ENCODE assay signal across 8 cellular contexts in the genomic region with DNA sequence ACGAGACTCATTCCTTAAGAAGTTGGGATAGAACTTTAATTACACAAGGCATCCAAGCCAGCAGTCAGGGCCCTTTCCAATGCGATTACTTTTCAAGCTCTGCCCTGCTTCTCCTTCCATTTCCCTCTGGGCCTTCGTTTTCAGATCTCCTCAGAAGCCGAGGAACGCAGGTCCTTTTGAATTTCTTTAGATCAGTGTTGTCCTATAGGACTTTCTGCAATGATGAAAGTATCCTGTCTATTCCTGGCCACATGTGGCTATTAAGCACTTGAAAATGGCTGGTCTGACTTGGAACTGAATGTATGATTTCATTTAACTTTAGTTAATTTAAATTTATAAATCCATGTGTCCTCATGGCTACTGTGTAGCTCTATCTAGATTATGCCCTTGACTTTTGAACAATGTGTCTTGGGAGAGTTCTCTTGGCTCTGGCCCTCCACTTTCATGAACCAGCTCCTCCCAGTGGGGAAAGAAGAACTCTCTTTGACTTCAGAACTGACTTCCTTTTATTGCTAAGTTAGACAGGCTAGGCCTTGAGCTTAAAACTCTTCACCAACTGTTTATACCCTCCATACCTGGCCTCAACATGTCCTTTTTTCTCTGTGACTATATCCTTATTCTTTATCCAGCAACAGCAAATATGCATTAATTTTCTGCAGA. TPM values are rescaled to one million over a fixed set of nuclear protein-coding genes. Genes with fewer than 3 reads are reported as not detected.
DNase-seq lines count a peak whose midpoint lies in the region; ATAC-seq, FAIRE-seq and TF ChIP-seq lines count a peak whose summit lies in the region.

No MANE protein-coding gene starts in this region.

- no peak overlapping the region for H3K9ac ChIP-seq in endothelial cell of umbilical vein (replicated peaks; ENCODE audit: extremely low read depth, insufficient read depth, low read length)

- H3K36me3 Mint-ChIP-seq in nephron progenitor cell (ENCODE audit: low read depth): peaks cover 26% of the 10 kb centered on the region

- peak overlapping the region; percentile 52 for H3K27ac Mint-ChIP-seq in nephron progenitor cell

- no peaks in the 10 kb centered on the region for H3K27me3 ChIP-seq in endothelial cell of umbilical vein (ENCODE audit: control insufficient read depth in 2 of 2, insufficient read depth in 2 of 2, low read length in 2 of 2)

- DNase-seq in RPMI8226: peak; percentile 25
- DNase-seq in endothelial cell of umbilical vein (ENCODE audit: low read depth, low spot score): no peak
- DNase-seq in nephron progenitor cell: no peak
- DNase-seq in stimulated activated naive CD4-positive, alpha-beta T cell treated with Interleukin-2 at 50 U/mL for 16 hours (lab: John Stamatoyannopoulos, UW): no peak
- DNase-seq in DMS114 treated with DMSO at 0.1 percent for 48 hours (lab: John Stamatoyannopoulos, UW; ENCODE audit: unreplicated experiment): no peak
- no peak for DNase-seq in NCI-H128 (lab: John Stamatoyannopoulos, UW; ENCODE audit: unreplicated experiment)

- H3K9me3 Mint-ChIP-seq in nephron progenitor cell: no peaks in the 10 kb centered on the region

- H4K20me1 ChIP-seq in endothelial cell of umbilical vein (replicated peaks; ENCODE audit: control insufficient read depth, extremely low read depth, insufficient read depth, low read length): peaks cover 8% of the 10 kb centered on the region

- H3K27ac ChIP-seq in endothelial cell of umbilical vein (ENCODE audit: insufficient read depth, low read depth, low read length): peak overlapping the region; percentile 39

- no peak for FAIRE-seq in endothelial cell of umbilical vein (lab: Jason Lieb, UNC)

- H3K4me2 ChIP-seq in endothelial cell of umbilical vein (ENCODE audit: insufficient read depth, low read length): peak overlapping the region; percentile 21

- H3K9me1 ChIP-seq in endothelial cell of umbilical vein (replicated peaks; ENCODE audit: control insufficient read depth, extremely low read depth, insufficient read depth, low read length): no peaks in the 10 kb centered on the region

- H3K4me3 ChIP-seq in endothelial cell of umbilical vein (replicated peaks in 1 of 3; ENCODE audit: insufficient read depth in 1 of 3, low read depth in 1 of 3, low read length in 3 of 3): no peak overlapping the region

- no TSS peak for BruUV-seq in endothelial cell of umbilical vein (replicated peaks; lab: Mats Ljungman, UMichigan)

- peaks cover 17% of the 10 kb centered on the region for H3K4me1 Mint-ChIP-seq in nephron progenitor cell

- ATAC-seq in GM18519 (IDR thresholded peaks at IDR 0.05; ENCODE audit: low FRiP score, unreplicated experiment): peak; percentile 41
- ATAC-seq in HG02610 (IDR thresholded peaks at IDR 0.05; ENCODE audit: unreplicated experiment): no peak

- H3K36me3 ChIP-seq in endothelial cell of umbilical vein (ENCODE audit: control insufficient read depth in 2 of 2, extremely low read depth in 1 of 2, insufficient read depth in 2 of 2, low read length in 2 of 2): peaks cover 9 to 29% of the 10 kb centered on the region in 2 experiments

- CTCF ChIA-PET in endothelial cell of umbilical vein (lab: Charles Lee): interaction anchor here (0.7 to 1.7 kb wide), 11 partner anchors 13 to 586 kb away, joined by 3 to 14 read pairs (median 4); a partner anchor contains a TSS

- H3K4me1 ChIP-seq in endothelial cell of umbilical vein (ENCODE audit: control insufficient read depth, extremely low read depth, insufficient read depth, low read length): peaks cover 87% of the 10 kb centered on the region

- no peak for TF ChIP-seq POLR2A in endothelial cell of umbilical vein (IDR thresholded peaks at IDR 0.05; ENCODE audit: low read depth, low read length)

- H3K79me2 ChIP-seq in endothelial cell of umbilical vein (ENCODE audit: control insufficient read depth, insufficient read depth, low read length): peaks cover 99% of the 10 kb centered on the region

- intact Hi-C loops in endothelial cell of umbilical vein (cut with micrococcal nuclease): loop anchor here (5.0 kb wide), 1 partner anchor 517 kb away; no protein-coding TSS in a partner anchor

- H3K9me3 ChIP-seq in endothelial cell of umbilical vein (replicated peaks; ENCODE audit: control insufficient read depth, insufficient read depth, low read length): no peaks in the 10 kb centered on the region

- POLR2A ChIA-PET in endothelial cell of umbilical vein (lab: Charles Lee): interaction anchor here (1.4 kb wide), 1 partner anchor 29 kb away, joined by 3 read pairs; no protein-coding TSS in a partner anchor

- TF ChIP-seq CTCF in endothelial cell of umbilical vein (IDR thresholded peaks at IDR 0.05; ENCODE audit: extremely low read depth in 1 of 2, insufficient read depth in 1 of 2, low read depth in 1 of 2, low read length in 2 of 2) (peak in 1 of 2 donors; percentile 6), nephron progenitor cell (IDR thresholded peaks at IDR 0.05) (no peak)

- H3K4me3 Mint-ChIP-seq in nephron progenitor cell: no peak overlapping the region

- dilution Hi-C loops in endothelial cell of umbilical vein (cut with MboI; ENCODE audit: extremely low pct_ligation_motif_present, low sequenced_read_pairs): no loop called here

- H2AFZ ChIP-seq in endothelial cell of umbilical vein (ENCODE audit: low read depth, low read length): no peak overlapping the region

- peaks cover 4% of the 10 kb centered on the region for H3K27me3 Mint-ChIP-seq in nephron progenitor cell (ENCODE audit: low read depth, poor library complexity)

TF ChIP-seq in endothelial cell of umbilical vein, 7 proteins besides CTCF, POLR2A, EP300 and RAD21:
- no peak for TF ChIP-seq MYC (IDR thresholded peaks at IDR 0.05; ENCODE audit: low read depth, low read length)
- no peak for TF ChIP-seq GATA2 (IDR thresholded peaks at IDR 0.05; ENCODE audit: insufficient read depth, insufficient read length, low read depth, low read length)
- no peak for TF ChIP-seq FOS (IDR thresholded peaks at IDR 0.05; ENCODE audit: borderline replicate concordance, insufficient read depth, low read length)
- TF ChIP-seq POLR2AphosphoS5 (IDR thresholded peaks at IDR 0.05; ENCODE audit: insufficient read depth, low read depth, low read length): no peak
- TF ChIP-seq EZH2 (IDR thresholded peaks at IDR 0.05; ENCODE audit: borderline replicate concordance, low read depth, low read length, severe bottlenecking): no peak
- no peak for TF ChIP-seq JUN (IDR thresholded peaks at IDR 0.05; ENCODE audit: borderline replicate concordance, insufficient read depth, insufficient read length, low read depth)
- TF ChIP-seq, protein P1, sequence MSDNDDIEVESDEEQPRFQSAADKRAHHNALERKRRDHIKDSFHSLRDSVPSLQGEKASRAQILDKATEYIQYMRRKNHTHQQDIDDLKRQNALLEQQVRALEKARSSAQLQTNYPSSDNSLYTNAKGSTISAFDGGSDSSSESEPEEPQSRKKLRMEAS (IDR thresholded peaks at IDR 0.05; ENCODE audit: insufficient read depth, insufficient read length): no peak

RNA-seq across cellular contexts. Expression of a gene that starts 22.7 kb away (rescaled TPM):
- total RNA-seq in endothelial cell of umbilical vein: 250 and 259 TPM in 2 replicates
- 203 and 227 TPM in 2 replicates for polyA plus RNA-seq in endothelial cell of umbilical vein
- polyA plus RNA-seq in endothelial cell of umbilical vein (2011; cell fraction: cytosol; rRNA removed): 180 and 183 TPM in 2 replicates
- polyA plus RNA-seq in endothelial cell of umbilical vein (2011; cell fraction: nucleus; rRNA removed): 156 and 180 TPM in 2 replicates
- 157 and 193 TPM in 2 replicates for polyA plus RNA-seq in endothelial cell of umbilical vein (2012)
- 448 and 461 TPM in 2 replicates for polyA minus RNA-seq in endothelial cell of umbilical vein
- 8.2 TPM for polyA minus RNA-seq in endothelial cell of umbilical vein (2011; cell fraction: cytosol; rRNA and poly(A)+ RNA removed)
- polyA minus RNA-seq in endothelial cell of umbilical vein (2011; cell fraction: nucleus; rRNA and poly(A)+ RNA removed): 268 and 339 TPM in 2 replicates
